ENCODE assay signal across 22 cellular contexts in genomic region chr7:103799298-103799697, GRCh38.
DNase-seq lines count a peak whose midpoint lies in the region; ATAC-seq, FAIRE-seq and TF ChIP-seq lines count a peak whose summit lies in the region.
"Had no signal": no experiment of that assay in that cellular context is flagged by ENCODE, and none has a peak within 500 bp of the region (broad histone marks: within the 10 kb centered on the region; RNA-seq: fewer than 3 reads in every experiment).

No MANE protein-coding gene starts in this region.

- no peak for TF ChIP-seq POLR2A in GM12891 (IDR thresholded peaks at IDR 0.05; ENCODE audit: low read depth, low read length)

- no peaks in the 10 kb centered on the region for H3K27me3 Mint-ChIP-seq in progenitor cell of endocrine pancreas
- H3K27me3 Mint-ChIP-seq: CD4-positive, alpha-beta T cell had no signal

- no peaks in the 10 kb centered on the region for H3K4me1 ChIP-seq in osteoblast (ENCODE audit: insufficient read depth, low read length)
- H3K4me1 ChIP-seq: A549, Caco-2, HAP-1 had no signal

- H3K4me1 Mint-ChIP-seq in progenitor cell of endocrine pancreas (ENCODE audit: low read depth) = peaks cover 6% of the 10 kb centered on the region

- DNase-seq in GM12891 (ENCODE audit: insufficient read length, low spot score) (no peak), SK-N-DZ (ENCODE audit: low spot score) (peak; percentile 9), osteoblast (ENCODE audit: insufficient read length, low spot score, missing footprints) (peak; percentile 54), progenitor cell of endocrine pancreas (ENCODE audit: low spot score, unreplicated experiment) (no peak), DMS153 (lab: John Stamatoyannopoulos, UW) (no peak), midbrain (lab: John Stamatoyannopoulos, UW) (no peak)
- DNase-seq: AML-193; Caco-2; CD4-positive, alpha-beta T cell; DMS53; DND-41; GM23248; IMR-90; Karpas-422; KBM-7 had no signal

- no peaks in the 10 kb centered on the region for H3K9me3 ChIP-seq in osteoblast (ENCODE audit: low read depth, low read length)
- H3K9me3 ChIP-seq: A549, Caco-2, HAP-1 had no signal

- H3K27ac ChIP-seq in osteoblast (ENCODE audit: low read depth, low read length) = no peak overlapping the region
- H3K27ac ChIP-seq: 22Rv1, A549, C4-2B, GM23248 had no signal

- TF ChIP-seq CTCF in osteoblast (IDR thresholded peaks at IDR 0.05; ENCODE audit: extremely low read depth, low read depth, low read length) (no peak), progenitor cell of endocrine pancreas (IDR thresholded peaks at IDR 0.05; ENCODE audit: unreplicated experiment) (no peak)

- no peak overlapping the region for H3K4me3 ChIP-seq in osteoblast (ENCODE audit: insufficient read depth, low read length)
- H3K4me3 ChIP-seq: A549, GM23248, HAP-1 had no signal

- H3K79me2 ChIP-seq in osteoblast (ENCODE audit: insufficient read depth, low read length) = no peaks in the 10 kb centered on the region

- no peak overlapping the region for H3K4me2 ChIP-seq in osteoblast (ENCODE audit: insufficient read depth, low read length)
- H3K4me2 ChIP-seq: A549 had no signal

- peak; percentile 70 for ATAC-seq in GM19463 (IDR thresholded peaks at IDR 0.05; ENCODE audit: unreplicated experiment)
- ATAC-seq: A549 had no signal

- no peak overlapping the region for H3K27ac Mint-ChIP-seq in progenitor cell of endocrine pancreas
- H3K27ac Mint-ChIP-seq: CD4-positive, alpha-beta T cell had no signal

- no peaks in the 10 kb centered on the region for H3K36me3 ChIP-seq in osteoblast (ENCODE audit: insufficient read depth, low read length)
- H3K36me3 ChIP-seq: HAP-1 had no signal

- H3K36me3 Mint-ChIP-seq in progenitor cell of endocrine pancreas (ENCODE audit: insufficient read depth) = no peaks in the 10 kb centered on the region

- no peak for FAIRE-seq in GM12891 (lab: Jason Lieb, UNC)
- FAIRE-seq: A549, G401.6, HTR-8/SVneo had no signal

- no peaks in the 10 kb centered on the region for H3K9me3 Mint-ChIP-seq in progenitor cell of endocrine pancreas (ENCODE audit: low read depth)
- H3K9me3 Mint-ChIP-seq: CD4-positive, alpha-beta T cell had no signal

- H4K20me1 ChIP-seq in osteoblast (ENCODE audit: insufficient read depth, low read length) = no peaks in the 10 kb centered on the region

- no peak overlapping the region for H3K4me3 Mint-ChIP-seq in progenitor cell of endocrine pancreas (ENCODE audit: low read depth)
- H3K4me3 Mint-ChIP-seq: CD4-positive, alpha-beta T cell had no signal

- H2AFZ ChIP-seq in osteoblast (ENCODE audit: low read length) = no peak overlapping the region
- H2AFZ ChIP-seq: GM23248 had no signal

- H3K27me3 ChIP-seq in osteoblast (ENCODE audit: insufficient read depth, low read length) = no peaks in the 10 kb centered on the region

TF ChIP-seq in GM12891, 5 proteins besides CTCF, POLR2A, EP300 and RAD21:
- no peak for TF ChIP-seq POLR2AphosphoS5 (IDR thresholded peaks at IDR 0.05; ENCODE audit: low read depth, low read length)
- peak; percentile 52 for TF ChIP-seq SPI1 (IDR thresholded peaks at IDR 0.05; ENCODE audit: low read depth, low read length)
- TF ChIP-seq TAF1 (IDR thresholded peaks at IDR 0.05; ENCODE audit: low read depth, low read length) = no peak
- no peak for TF ChIP-seq PAX5 (IDR thresholded peaks at IDR 0.05; ENCODE audit: insufficient read depth, low read length, severe bottlenecking)
- no peak for TF ChIP-seq POU2F2 (IDR thresholded peaks at IDR 0.05; ENCODE audit: low read depth, low read length)

Comparison
In these comparisons a context has a peak if more than half of its experiments do, and no peak if none do; other contexts are left out.
1. DNase-seq: peak in SK-N-DZ (single experiment) and osteoblast (single experiment); none in GM12891 (single experiment), progenitor cell of endocrine pancreas (single experiment), DMS153 (single experiment) and midbrain (single experiment).